9 cellular contexts compared by ENCODE assay signal in the genomic region with DNA sequence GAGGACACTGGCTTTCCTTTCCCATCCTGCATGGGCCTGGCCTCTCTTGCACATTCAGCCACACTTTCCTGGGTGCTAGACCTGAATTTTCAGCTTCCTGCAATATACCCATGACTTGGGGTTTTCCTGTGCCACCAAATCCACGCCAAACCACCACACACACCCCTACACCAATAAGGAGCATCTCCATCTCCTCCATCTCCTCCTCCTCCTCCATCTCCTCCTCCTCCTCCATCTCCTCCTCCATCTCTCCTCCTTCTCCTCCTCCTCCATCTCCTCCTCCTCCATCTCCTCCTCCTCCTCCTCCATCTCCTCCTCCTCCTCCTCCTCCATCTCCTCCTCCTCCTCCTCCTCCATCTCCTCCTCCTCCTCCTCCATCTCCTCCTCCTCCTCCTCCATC. TPM values are rescaled to one million over a fixed set of nuclear protein-coding genes. Genes with fewer than 3 reads are reported as not detected.
"Had no signal": no experiment of that assay in that cellular context is flagged by ENCODE, and none has a peak within 500 bp of the region (broad histone marks: within the 10 kb centered on the region; RNA-seq: fewer than 3 reads in every experiment).

No MANE protein-coding gene starts in this region.

RNA-seq across cellular contexts. Expression of gene SERPINE3, which starts 51.2 kb away (rescaled TPM):
- total RNA-seq: subcutaneous adipose tissue, suprapubic skin, thyroid gland, transverse colon, upper lobe of left lung, upper lobe of right lung, vagina had no signal
- polyA plus RNA-seq: stomach, urinary bladder had no signal
